Comparison of ENCODE assay signal across 17 cellular contexts in the genomic region with DNA sequence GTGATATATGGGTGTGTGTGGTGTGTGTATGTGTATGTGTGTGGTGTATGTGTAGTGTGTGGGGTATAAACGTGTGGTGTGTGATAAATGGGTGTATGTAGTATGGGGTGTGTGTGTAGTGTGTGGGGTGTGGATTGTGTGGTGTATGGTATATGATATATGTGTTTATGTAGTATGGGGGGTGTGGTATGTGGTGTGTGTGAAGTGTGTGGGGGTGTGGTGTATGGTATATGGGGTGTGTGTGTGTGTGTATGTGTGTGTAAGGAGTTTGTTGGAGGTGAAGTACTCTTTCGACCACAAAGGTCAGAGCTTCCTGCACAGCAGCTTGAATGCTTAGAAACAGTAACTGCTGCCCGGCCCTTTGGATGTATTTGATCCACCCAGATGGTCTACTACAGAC.
"Had no signal": no experiment of that assay in that cellular context is flagged by ENCODE, and none has a peak within 500 bp of the region (broad histone marks: within the 10 kb centered on the region; RNA-seq: fewer than 3 reads in every experiment).

No MANE protein-coding gene starts in this region.

- H3K9me3 ChIP-seq: gastroesophageal sphincter, heart left ventricle, thoracic aorta had no signal

- H3K36me3 ChIP-seq: gastroesophageal sphincter, heart left ventricle, thoracic aorta had no signal

- H3K27me3 ChIP-seq: gastroesophageal sphincter had no signal

- FAIRE-seq: keratinocyte, small intestine had no signal

- H3K27ac Mint-ChIP-seq: memory B cell; stimulated activated naive B cell treated with anti-CD40 and anti-IgM and Interleukin-4, amounts not matched to agents 10 μg/mL and 1 μg/mL and 100 μg/mL, for 72 hours; type B pancreatic cell had no signal

- H3K4me3 Mint-ChIP-seq: memory B cell; stimulated activated naive B cell treated with anti-CD40 and anti-IgM and Interleukin-4, amounts not matched to agents 10 μg/mL and 1 μg/mL and 100 μg/mL, for 72 hours; type B pancreatic cell had no signal

- H3K4me3 ChIP-seq: gastroesophageal sphincter, heart left ventricle, thoracic aorta had no signal

- DNase-seq: activated CD4-positive, alpha-beta T cell treated with anti-CD3 and anti-CD28 coated beads for 1 hour; activated CD4-positive, alpha-beta T cell treated with anti-CD3 and anti-CD28 coated beads, Interleukin-2, amount 50 U/mL, for 4 hours; activated T-cell treated with anti-CD3 and anti-CD28 coated beads for 4 hours; heart left ventricle; left colon; posterior cingulate gyrus; small intestine; stimulated activated CD4-positive, alpha-beta T cell treated with anti-CD3 and anti-CD28 coated beads, Interleukin-2, amount 100 ng/mL, for 24 hours; stimulated activated naive B cell treated with anti-CD40 and anti-IgM and Interleukin-4, amounts not matched to agents 10 μg/mL and 1 μg/mL and 100 μg/mL, for 72 hours; T-helper 9 cell had no signal

- H3K27ac ChIP-seq: epithelial cell of prostate, gastroesophageal sphincter, heart left ventricle, thoracic aorta had no signal

- ATAC-seq: gastroesophageal sphincter; left colon; sciatic nerve; stimulated activated naive B cell treated with anti-CD40 and anti-IgM and Interleukin-4, amounts not matched to agents 10 μg/mL and 1 μg/mL and 100 μg/mL, for 72 hours had no signal

- H3K36me3 Mint-ChIP-seq: stimulated activated naive B cell treated with anti-CD40 and anti-IgM and Interleukin-4, amounts not matched to agents 10 μg/mL and 1 μg/mL and 100 μg/mL, for 72 hours; type B pancreatic cell had no signal

- H3K4me1 Mint-ChIP-seq: memory B cell; stimulated activated naive B cell treated with anti-CD40 and anti-IgM and Interleukin-4, amounts not matched to agents 10 μg/mL and 1 μg/mL and 100 μg/mL, for 72 hours had no signal
